Comparison of ENCODE assay signal across 8 cellular contexts in the genomic region with DNA sequence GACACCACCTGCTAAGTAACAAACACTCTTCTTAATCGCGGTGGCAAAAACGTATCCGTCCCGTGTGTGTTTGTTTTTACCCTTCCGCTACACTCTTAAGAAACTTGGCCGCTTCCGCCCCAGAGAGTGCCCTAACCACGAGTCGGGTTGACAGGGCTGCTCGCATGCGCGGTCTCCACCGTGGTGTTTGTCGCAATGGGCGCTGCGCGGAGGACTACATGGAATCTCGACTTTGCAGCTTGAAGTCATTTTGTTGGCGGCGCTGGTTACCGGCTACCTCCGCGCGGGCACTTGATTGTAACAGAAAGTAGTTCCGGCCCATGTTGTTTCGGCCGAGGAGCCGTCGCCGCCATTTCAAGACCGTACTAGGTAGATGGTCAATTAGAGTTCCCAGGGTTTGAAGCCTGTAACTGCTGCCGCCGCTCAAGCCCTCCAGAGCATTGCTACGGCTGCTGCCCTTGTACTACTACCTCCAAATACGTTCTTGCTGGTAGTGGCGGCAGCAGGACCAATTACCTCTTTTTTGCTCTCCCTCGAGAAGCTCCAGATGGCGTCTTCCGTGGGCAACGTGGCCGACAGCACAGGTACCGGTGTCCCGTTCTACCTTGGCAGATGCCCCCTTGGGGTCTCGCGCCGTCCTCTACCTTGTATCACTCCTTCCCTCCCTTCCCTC. TPM values are rescaled to one million over a fixed set of nuclear protein-coding genes. Genes with fewer than 3 reads are reported as not detected.
DNase-seq lines count a peak whose midpoint lies in the region; ATAC-seq lines count a peak whose summit lies in the region.

Gene OGT (plus strand): TSS at position 352 of the 673 bp plus-strand sequence. CDS start 196 bp downstream, at position 548.

- peaks cover 32% of the 10 kb centered on the region for H3K27me3 ChIP-seq in BLaER1

- H3K27me3 Mint-ChIP-seq in activated CD4-positive, alpha-beta T cell treated with anti-CD3 and anti-CD28 coated beads, Interleukin-2, amount 10 ng/mL, durations not matched to agents 7 days and 5 days, result no peaks in the 10 kb centered on the region

- H4K20me1 ChIP-seq in BLaER1, result peaks cover 40% of the 10 kb centered on the region

- intact Hi-C loops in left colon (cut with DNase I, micrococcal nuclease), result no loop called here

- no peaks in the 10 kb centered on the region for H3K9me3 Mint-ChIP-seq in activated CD4-positive, alpha-beta T cell treated with anti-CD3 and anti-CD28 coated beads, Interleukin-2, amount 10 ng/mL, durations not matched to agents 7 days and 5 days

- peak within 1 kb of the TSS; percentile 100 for H3K27ac Mint-ChIP-seq in activated CD4-positive, alpha-beta T cell treated with anti-CD3 and anti-CD28 coated beads, Interleukin-2, amount 10 ng/mL, durations not matched to agents 7 days and 5 days

- peaks cover 8% of the 10 kb centered on the region for H3K36me3 ChIP-seq in BLaER1

- H3K4me3 ChIP-seq in BLaER1, result peak within 1 kb of the TSS; percentile 81

- POLR2A ChIA-PET in activated CD4-positive, alpha-beta T cell treated with anti-CD3 and anti-CD28 coated beads, Interleukin-2, amount 10 ng/mL, durations not matched to agents 7 days and 5 days (lab: Charles Lee), result interaction anchor here (0.6 kb wide), 2 partner anchors 56 to 85 kb away, joined by 6 to 8 read pairs; partner anchors contain the start of gene CXCR3

- ATAC-seq in GM19328 (IDR thresholded peaks at IDR 0.05; ENCODE audit: unreplicated experiment) (peak; percentile 84), HG03469 (IDR thresholded peaks at IDR 0.05; ENCODE audit: unreplicated experiment) (peak; percentile 71), left colon (peak; percentile 92)

- H3K9me3 ChIP-seq in BLaER1, result peaks cover 31% of the 10 kb centered on the region

- DNase-seq in NCI-H69 (lab: John Stamatoyannopoulos, UW) (peak; percentile 97), cortex of kidney (lab: John Stamatoyannopoulos, UW) (peak; percentile 7), left colon (peak; percentile 94 to 95)
- peak; percentile 95 for DNase-seq in activated CD4-positive, alpha-beta T cell treated with anti-CD3 and anti-CD28 coated beads, Interleukin-2, amount 10 ng/mL, durations not matched to agents 7 days and 5 days
- DNase-seq in stimulated activated CD4-positive, alpha-beta T cell treated with anti-CD3 and anti-CD28 coated beads, Interleukin-1b, Interleukin-23, amount 100 ng/mL, for 4 hours (ENCODE audit: low read depth in 2 of 2), result peak; percentile 78 to 84

- peaks cover 23% of the 10 kb centered on the region for H3K4me1 Mint-ChIP-seq in activated CD4-positive, alpha-beta T cell treated with anti-CD3 and anti-CD28 coated beads, Interleukin-2, amount 10 ng/mL, durations not matched to agents 7 days and 5 days

- CTCF ChIA-PET in activated CD4-positive, alpha-beta T cell treated with anti-CD3 and anti-CD28 coated beads, Interleukin-2, amount 10 ng/mL, durations not matched to agents 7 days and 5 days (lab: Charles Lee), result interaction anchor here (0.6 to 1.7 kb wide), 4 partner anchors 19 to 66 kb away, joined by 3 to 4 read pairs (median 3); no protein-coding TSS in a partner anchor

- peaks cover 18% of the 10 kb centered on the region; the same call in 1 of the 2 replicates for H3K4me1 ChIP-seq in BLaER1

- peak within 1 kb of the TSS; percentile 97 for H3K9ac ChIP-seq in BLaER1

- H3K4me3 Mint-ChIP-seq in activated CD4-positive, alpha-beta T cell treated with anti-CD3 and anti-CD28 coated beads, Interleukin-2, amount 10 ng/mL, durations not matched to agents 7 days and 5 days, result peak within 1 kb of the TSS; percentile 85

- peak within 1 kb of the TSS; percentile 71 for H3K4me2 ChIP-seq in BLaER1

- peaks cover 31% of the 10 kb centered on the region for H3K36me3 Mint-ChIP-seq in activated CD4-positive, alpha-beta T cell treated with anti-CD3 and anti-CD28 coated beads, Interleukin-2, amount 10 ng/mL, durations not matched to agents 7 days and 5 days (ENCODE audit: low read depth)

- peak within 1 kb of the TSS; percentile 93 for H3K27ac ChIP-seq in BLaER1

RNA-seq across cellular contexts. Expression of gene OGT, which starts in this region (rescaled TPM):
- total RNA-seq in activated CD4-positive, alpha-beta T cell treated with anti-CD3 and anti-CD28 coated beads, Interleukin-2, amount 10 ng/mL, durations not matched to agents 7 days and 5 days, result 100 to 1,000 TPM; 345 to 362 TPM
- 100 to 1,000 TPM; 100 to 101 TPM for total RNA-seq in left colon

Comparison
In these comparisons a context has a peak if more than half of its experiments do, and no peak if none do; other contexts are left out.
1. Peak in every context shown above with its lines: DNase-seq, ATAC-seq, H3K4me3 ChIP-seq and H3K27ac ChIP-seq.
2. DNase-seq: peak in every context shown above with its lines; median percentile 97 in NCI-H69; 95 in activated CD4-positive, alpha-beta T cell treated with anti-CD3 and anti-CD28 coated beads, Interleukin-2, amount 10 ng/mL, durations not matched to agents 7 days and 5 days; 94 in left colon; 81 in stimulated activated CD4-positive, alpha-beta T cell treated with anti-CD3 and anti-CD28 coated beads, Interleukin-1b, Interleukin-23, amount 100 ng/mL, for 4 hours; 7 in cortex of kidney.